ENCODE assay signal across 17 cellular contexts in genomic region chr1:85606414-85606800, GRCh38. TPM values are rescaled to one million over a fixed set of nuclear protein-coding genes. Genes with fewer than 3 reads are reported as not detected.
DNase-seq lines count a peak whose midpoint lies in the region; ATAC-seq, FAIRE-seq and TF ChIP-seq lines count a peak whose summit lies in the region.
"Had no signal": no experiment of that assay in that cellular context is flagged by ENCODE, and none has a peak within 500 bp of the region (broad histone marks: within the 10 kb centered on the region; RNA-seq: fewer than 3 reads in every experiment).

No MANE protein-coding gene starts in this region.

- H3K9ac ChIP-seq in astrocyte (ENCODE audit: low read length) (peak overlapping the region; percentile 52), keratinocyte (ENCODE audit: control insufficient read depth, extremely low read depth, insufficient read depth, low read length) (no peak overlapping the region)

- H3K4me2 ChIP-seq in astrocyte (ENCODE audit: low read length), result peak overlapping the region; percentile 61
- peak overlapping the region; percentile 65 for H3K4me2 ChIP-seq in keratinocyte (ENCODE audit: control insufficient read depth, extremely low read depth, insufficient read depth, low read depth, low read length)

- TF ChIP-seq CTCF in AG10803 (conservative IDR thresholded peaks at IDR 0.05; ENCODE audit: low read length), result no peak
- peak; percentile 4 for TF ChIP-seq CTCF in astrocyte (IDR thresholded peaks at IDR 0.05; ENCODE audit: insufficient read depth, low read depth, low read length)
- no peak for TF ChIP-seq CTCF in keratinocyte (optimal IDR thresholded peaks at IDR 0.05 in 1 of 3, IDR thresholded peaks at IDR 0.05 in 1 of 3, conservative IDR thresholded peaks at IDR 0.05 in 1 of 3; ENCODE audit: extremely low read depth in 1 of 3, insufficient read depth in 2 of 3, low read length in 3 of 3)
- no peak for TF ChIP-seq CTCF in upper lobe of left lung (IDR thresholded peaks at IDR 0.05)

- H2AFZ ChIP-seq in astrocyte (ENCODE audit: low read depth, low read length) (no peak overlapping the region), keratinocyte (ENCODE audit: control insufficient read depth, low read length) (no peak overlapping the region)

- FAIRE-seq in HTR-8/SVneo (lab: Jason Lieb, UNC) (peak; percentile 4), astrocyte (lab: Jason Lieb, UNC) (peak; percentile 78), keratinocyte (lab: Jason Lieb, UNC) (no peak)

- no peaks in the 10 kb centered on the region for H3K9me3 Mint-ChIP-seq in astrocyte (ENCODE audit: unreplicated experiment)
- H3K9me3 Mint-ChIP-seq: activated naive CD8-positive, alpha-beta T cell treated with anti-CD3 and anti-CD28 coated beads, Interleukin-2, amount 50 U/mL, for 24 hours; activated T-cell treated with anti-CD3 and anti-CD28 coated beads, Interleukin-2, amount 50 U/mL, for 24 hours had no signal

- no peak for TF ChIP-seq EP300 in upper lobe of left lung (IDR thresholded peaks at IDR 0.05)

- DNase-seq in AG10803 (ENCODE audit: low read depth), result peak; percentile 36
- DNase-seq in HTR-8/SVneo (ENCODE audit: insufficient read length, low spot score), result no peak
- peak; percentile 64 for DNase-seq in astrocyte (ENCODE audit: low read depth)
- DNase-seq in keratinocyte (ENCODE audit: low read depth, low spot score), result peak; percentile 50
- DNase-seq in hypothalamus (lab: John Stamatoyannopoulos, UW), result no peak
- DNase-seq in GOT3 (lab: John Stamatoyannopoulos, UW), result no peak
- no peak for DNase-seq in upper lobe of left lung
- DNase-seq: activated CD4-positive, alpha-beta T cell treated with anti-CD3 and anti-CD28 coated beads for 36 hours; activated naive CD8-positive, alpha-beta T cell treated with anti-CD3 and anti-CD28 coated beads, Interleukin-2, amount 50 U/mL, for 24 hours; activated T-cell treated with anti-CD3 and anti-CD28 coated beads, Interleukin-2, amount 50 U/mL, for 24 hours; midbrain; NCI-H1105 treated with DMSO at 0.1 percent for 48 hours; OCI-M1; posterior cingulate gyrus; T-helper 17 cell had no signal

- TF ChIP-seq POLR2A in upper lobe of left lung (IDR thresholded peaks at IDR 0.05), result no peak

- H3K79me2 ChIP-seq in astrocyte (ENCODE audit: insufficient read depth, low read length), result no peaks in the 10 kb centered on the region
- no peaks in the 10 kb centered on the region for H3K79me2 ChIP-seq in keratinocyte (ENCODE audit: control insufficient read depth, insufficient read depth, low read length)

- ATAC-seq in esophagus mucosa, result no peak
- no peak for ATAC-seq in upper lobe of left lung (ENCODE audit: low FRiP score in 2 of 2)
- ATAC-seq: activated CD4-positive, alpha-beta T cell treated with anti-CD3 and anti-CD28 coated beads for 36 hours; activated naive CD8-positive, alpha-beta T cell treated with anti-CD3 and anti-CD28 coated beads, Interleukin-2, amount 50 U/mL, for 24 hours; T-helper 17 cell had no signal

- peak overlapping the region; percentile 88 for H3K27ac ChIP-seq in astrocyte (ENCODE audit: low read depth, low read length)
- H3K27ac ChIP-seq in keratinocyte (ENCODE audit: control insufficient read depth, insufficient read depth, low read length), result peak overlapping the region; percentile 63
- no peak overlapping the region for H3K27ac ChIP-seq in upper lobe of left lung
- H3K27ac ChIP-seq: thoracic aorta had no signal

- H3K4me3 ChIP-seq in AG10803 (ENCODE audit: low read length) (no peak overlapping the region), astrocyte (ENCODE audit: insufficient read depth, low read depth, low read length) (no peak overlapping the region), keratinocyte (ENCODE audit: control insufficient read depth in 2 of 3, extremely low read depth in 1 of 3, insufficient read depth in 2 of 3, low read depth in 1 of 3, low read length in 3 of 3) (no peak overlapping the region), upper lobe of left lung (no peak overlapping the region)
- H3K4me3 ChIP-seq: thoracic aorta had no signal

- H3K27me3 Mint-ChIP-seq in astrocyte (ENCODE audit: low read depth, unreplicated experiment), result peaks cover 2% of the 10 kb centered on the region
- H3K27me3 Mint-ChIP-seq: activated CD4-positive, alpha-beta T cell treated with anti-CD3 and anti-CD28 coated beads for 36 hours; activated naive CD8-positive, alpha-beta T cell treated with anti-CD3 and anti-CD28 coated beads, Interleukin-2, amount 50 U/mL, for 24 hours; activated T-cell treated with anti-CD3 and anti-CD28 coated beads, Interleukin-2, amount 50 U/mL, for 24 hours; T-helper 17 cell had no signal

- dilution Hi-C loops in keratinocyte (cut with MboI; ENCODE audit: extremely low pct_ligation_motif_present, low sequenced_read_pairs), result no loop called here

- H3K4me1 ChIP-seq in astrocyte (ENCODE audit: insufficient read depth, low read length), result peaks cover 33% of the 10 kb centered on the region
- peaks cover 32% of the 10 kb centered on the region for H3K4me1 ChIP-seq in keratinocyte (ENCODE audit: control insufficient read depth, extremely low read depth, insufficient read depth, low read length)
- H3K4me1 ChIP-seq in upper lobe of left lung, result peaks cover 0 to 3% (median under 1%) of the 10 kb centered on the region in 4 donors

- peaks cover 66% of the 10 kb centered on the region for H3K4me1 Mint-ChIP-seq in astrocyte (ENCODE audit: low read depth, unreplicated experiment)
- H3K4me1 Mint-ChIP-seq: activated CD4-positive, alpha-beta T cell treated with anti-CD3 and anti-CD28 coated beads for 36 hours; activated naive CD8-positive, alpha-beta T cell treated with anti-CD3 and anti-CD28 coated beads, Interleukin-2, amount 50 U/mL, for 24 hours; T-helper 17 cell had no signal

- peak overlapping the region; percentile 98 for H3K27ac Mint-ChIP-seq in astrocyte (ENCODE audit: unreplicated experiment)
- H3K27ac Mint-ChIP-seq: activated CD4-positive, alpha-beta T cell treated with anti-CD3 and anti-CD28 coated beads for 36 hours; activated naive CD8-positive, alpha-beta T cell treated with anti-CD3 and anti-CD28 coated beads, Interleukin-2, amount 50 U/mL, for 24 hours; activated T-cell treated with anti-CD3 and anti-CD28 coated beads, Interleukin-2, amount 50 U/mL, for 24 hours; T-helper 17 cell had no signal

- WGBS in upper lobe of left lung, 2 donors, result 90 to 96% methylated on average over 4 of the region's 4 CpGs

- H3K27me3 ChIP-seq in astrocyte (ENCODE audit: insufficient read depth, low read length) (no peaks in the 10 kb centered on the region), keratinocyte (ENCODE audit: control insufficient read depth, extremely low read depth, insufficient read depth, low read length) (no peaks in the 10 kb centered on the region), upper lobe of left lung (no peaks in the 10 kb centered on the region)

- no peaks in the 10 kb centered on the region for H3K9me1 ChIP-seq in keratinocyte (ENCODE audit: control insufficient read depth, extremely low read depth, insufficient read depth, low read length)

- H3K9me3 ChIP-seq in astrocyte (ENCODE audit: insufficient read depth, low read depth, low read length) (no peaks in the 10 kb centered on the region), keratinocyte (ENCODE audit: control insufficient read depth, low read depth, low read length) (no peaks in the 10 kb centered on the region), upper lobe of left lung (no peaks in the 10 kb centered on the region)
- H3K9me3 ChIP-seq: thoracic aorta had no signal

- H3K36me3 ChIP-seq in astrocyte (ENCODE audit: insufficient read depth, low read length) (no peaks in the 10 kb centered on the region), keratinocyte (ENCODE audit: control insufficient read depth in 2 of 2, extremely low read depth in 1 of 2, insufficient read depth in 2 of 2, low read length in 2 of 2) (no peaks in the 10 kb centered on the region), upper lobe of left lung (no peaks in the 10 kb centered on the region)
- H3K36me3 ChIP-seq: thoracic aorta had no signal

- peaks cover 3% of the 10 kb centered on the region for H3K36me3 Mint-ChIP-seq in astrocyte (ENCODE audit: low read depth, unreplicated experiment)

- H4K20me1 ChIP-seq in astrocyte (ENCODE audit: insufficient read depth, low read length) (no peaks in the 10 kb centered on the region), keratinocyte (ENCODE audit: control insufficient read depth, extremely low read depth, insufficient read depth, low read length) (no peaks in the 10 kb centered on the region)

- no peak overlapping the region for H3K4me3 Mint-ChIP-seq in astrocyte (ENCODE audit: unreplicated experiment)
- H3K4me3 Mint-ChIP-seq: activated CD4-positive, alpha-beta T cell treated with anti-CD3 and anti-CD28 coated beads for 36 hours; activated naive CD8-positive, alpha-beta T cell treated with anti-CD3 and anti-CD28 coated beads, Interleukin-2, amount 50 U/mL, for 24 hours; activated T-cell treated with anti-CD3 and anti-CD28 coated beads, Interleukin-2, amount 50 U/mL, for 24 hours; T-helper 17 cell had no signal

RNA-seq across cellular contexts. Expression of gene CCN1, which starts 25.8 kb away (rescaled TPM):
- total RNA-seq in astrocyte (624 and 672 TPM in 2 replicates), esophagus mucosa (2.5 TPM), upper lobe of left lung (100 to 1,000 TPM; 103 to 249 (median 162) TPM)
- polyA plus RNA-seq in keratinocyte, result 77.2 to 238 TPM (median 95.2 TPM) in 3 replicates
- polyA plus RNA-seq in keratinocyte (2011; ENCODE audit: low read depth), result 58.9 TPM
- polyA plus RNA-seq in keratinocyte (2011; cell fraction: cytosol; rRNA removed), result 74.0 and 77.9 TPM in 2 replicates
- polyA plus RNA-seq in keratinocyte (2011; cell fraction: nucleus; rRNA removed), result 520 and 553 TPM in 2 replicates
- 186 and 227 TPM in 2 replicates for polyA plus RNA-seq in keratinocyte (2012; ENCODE audit: low replicate concordance)
- polyA minus RNA-seq in keratinocyte, result 54.3 to 160 TPM (median 85.0 TPM) in 3 replicates
- polyA minus RNA-seq in keratinocyte (2011; cell fraction: cytosol; rRNA and poly(A)+ RNA removed), result 143 TPM
- polyA minus RNA-seq in keratinocyte (2011; cell fraction: nucleus; rRNA and poly(A)+ RNA removed), result 180 and 278 TPM in 2 replicates
- total RNA-seq: T-helper 17 cell had no signal

Comparison
In these comparisons a context has a peak if more than half of its experiments do, and no peak if none do; other contexts are left out.
1. DNase-seq: peak in AG10803 (single experiment), astrocyte (single experiment) and keratinocyte (single experiment); none in HTR-8/SVneo (single experiment), hypothalamus (0 of 51), GOT3 (single experiment) and upper lobe of left lung (0 of 2).
2. H3K27ac ChIP-seq: peak in astrocyte (single experiment) and keratinocyte (single experiment); none in upper lobe of left lung (0 of 4).
3. RNA of gene CCN1, which starts 25.8 kb away (total RNA-seq): 624 to 672 TPM in astrocyte and 103 to 249 TPM in upper lobe of left lung; 2.5 TPM in esophagus mucosa (single experiment); every median in the first group is over 10 times any median in the second.